ENCODE assay signal across 8 cellular contexts in genomic region chrX:23773601-23774175, GRCh38. TPM values are rescaled to one million over a fixed set of nuclear protein-coding genes. Genes with fewer than 3 reads are reported as not detected.
DNase-seq lines count a peak whose midpoint lies in the region; ATAC-seq and TF ChIP-seq lines count a peak whose summit lies in the region.

No MANE protein-coding gene starts in this region.

- TF ChIP-seq CTCF in left ventricle myocardium inferior (IDR thresholded peaks at IDR 0.05; ENCODE audit: borderline replicate concordance) (no peak), suprapubic skin (IDR thresholded peaks at IDR 0.05) (no peak)

- no peaks in the 10 kb centered on the region for H3K4me1 ChIP-seq in left ventricle myocardium inferior
- no peaks in the 10 kb centered on the region for H3K4me1 ChIP-seq in suprapubic skin

- H3K9me3 ChIP-seq in left ventricle myocardium inferior (replicated peaks) (no peaks in the 10 kb centered on the region), suprapubic skin (no peaks in the 10 kb centered on the region)

- TF ChIP-seq EP300 in suprapubic skin (IDR thresholded peaks at IDR 0.05), result no peak

- H3K27me3 ChIP-seq in left ventricle myocardium inferior (ENCODE audit: low read depth) (no peaks in the 10 kb centered on the region), suprapubic skin (no peaks in the 10 kb centered on the region)

- WGBS in suprapubic skin, result 54% methylated on average over 3 of the region's 3 CpGs

- H3K4me3 ChIP-seq in left ventricle myocardium inferior (no peak overlapping the region), suprapubic skin (no peak overlapping the region)

- H3K36me3 ChIP-seq in left ventricle myocardium inferior, result no peaks in the 10 kb centered on the region
- H3K36me3 ChIP-seq in suprapubic skin, result no peaks in the 10 kb centered on the region

- H3K27ac ChIP-seq in left ventricle myocardium inferior (replicated peaks) (peak overlapping the region; percentile 36), suprapubic skin (no peak overlapping the region)

- no peak for TF ChIP-seq POLR2A in suprapubic skin (IDR thresholded peaks at IDR 0.05)

- ATAC-seq in Right ventricle myocardium inferior (no peak), HG03139 (IDR thresholded peaks at IDR 0.05; ENCODE audit: unreplicated experiment) (peak; percentile 72), left lobe of liver (peak; percentile 34)

- DNase-seq in left ventricle myocardium inferior (no peak), Right ventricle myocardium inferior (ENCODE audit: missing footprints) (no peak), UCSD-AML1 (lab: John Stamatoyannopoulos, UW; ENCODE audit: unreplicated experiment) (peak; percentile 18), left lobe of liver (ENCODE audit: low spot score) (no peak), suprapubic skin (ENCODE audit: low spot score in 2 of 2) (no peak), NCI-H526 (lab: John Stamatoyannopoulos, UW) (no peak), islet precursor cell (no peak)

- intact Hi-C loops in left ventricle myocardium inferior (cut with micrococcal nuclease) (no loop called here), Right ventricle myocardium inferior (cut with DNase I) (no loop called here)

RNA-seq across cellular contexts. Expression of gene SAT1, which starts 9.3 kb away (rescaled TPM):
- total RNA-seq in left ventricle myocardium inferior, result 99.7 TPM
- total RNA-seq in Right ventricle myocardium inferior, result 130 TPM
- total RNA-seq in left lobe of liver, result 227 TPM
- 100 to 1,000 TPM; 131 to 357 (median 202) TPM for total RNA-seq in suprapubic skin

RNA-seq across cellular contexts. Expression of gene ACOT9, which starts 30.6 kb away (rescaled TPM):
- total RNA-seq in left ventricle myocardium inferior (49.1 TPM), Right ventricle myocardium inferior (50.1 TPM), left lobe of liver (11.0 TPM), suprapubic skin (10 to 100 TPM; 14.9 to 18.5 (median 16.2) TPM)
